In the genomic region with DNA sequence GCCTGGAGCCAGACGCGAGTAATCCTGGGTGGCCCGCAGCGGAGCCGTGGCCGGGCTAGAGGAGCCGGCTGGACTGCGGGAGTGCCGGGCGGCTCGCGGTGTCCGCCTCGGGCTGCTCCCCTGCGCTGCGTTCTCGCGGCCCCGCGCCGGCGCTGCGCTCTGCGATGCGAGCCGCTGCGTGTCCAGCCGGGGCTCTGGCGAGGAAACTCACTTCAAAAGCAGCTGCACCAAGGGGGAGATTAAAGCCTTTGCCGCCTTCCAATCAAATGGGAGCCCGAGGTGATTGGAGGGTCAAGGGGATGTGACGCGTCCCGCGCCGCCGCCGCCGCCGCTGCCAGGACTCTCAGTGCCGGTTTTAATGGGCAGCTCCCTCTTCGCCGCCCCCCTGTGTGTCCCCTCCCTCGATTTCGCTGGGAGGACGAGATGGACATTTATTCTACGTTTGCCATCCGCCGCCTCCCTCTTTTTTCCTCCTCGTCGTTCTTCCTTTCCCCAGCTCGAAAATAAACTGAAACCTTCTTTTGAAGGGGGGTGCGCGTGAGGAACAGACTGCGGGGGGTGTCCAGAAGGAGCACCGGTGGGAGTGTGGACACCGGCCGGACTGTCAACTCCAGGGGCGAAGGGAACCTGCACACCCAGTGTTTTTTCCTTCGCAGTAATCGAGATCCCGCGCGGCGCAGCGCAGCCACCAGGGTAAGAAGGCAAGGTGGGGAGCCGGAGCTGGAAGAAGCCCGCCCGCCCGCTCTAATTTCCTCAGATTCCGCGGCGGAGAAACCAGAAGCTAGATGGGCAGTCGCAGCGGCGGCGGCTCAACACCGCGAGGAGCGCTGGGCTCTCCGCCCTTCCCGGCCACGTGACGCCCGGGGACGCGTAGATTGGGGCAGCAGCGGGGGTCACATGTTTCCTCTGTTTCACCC, we compare ENCODE assay signal across 1 cellular context.
TF ChIP-seq lines count a peak whose summit lies in the region.

A gene with protein sequence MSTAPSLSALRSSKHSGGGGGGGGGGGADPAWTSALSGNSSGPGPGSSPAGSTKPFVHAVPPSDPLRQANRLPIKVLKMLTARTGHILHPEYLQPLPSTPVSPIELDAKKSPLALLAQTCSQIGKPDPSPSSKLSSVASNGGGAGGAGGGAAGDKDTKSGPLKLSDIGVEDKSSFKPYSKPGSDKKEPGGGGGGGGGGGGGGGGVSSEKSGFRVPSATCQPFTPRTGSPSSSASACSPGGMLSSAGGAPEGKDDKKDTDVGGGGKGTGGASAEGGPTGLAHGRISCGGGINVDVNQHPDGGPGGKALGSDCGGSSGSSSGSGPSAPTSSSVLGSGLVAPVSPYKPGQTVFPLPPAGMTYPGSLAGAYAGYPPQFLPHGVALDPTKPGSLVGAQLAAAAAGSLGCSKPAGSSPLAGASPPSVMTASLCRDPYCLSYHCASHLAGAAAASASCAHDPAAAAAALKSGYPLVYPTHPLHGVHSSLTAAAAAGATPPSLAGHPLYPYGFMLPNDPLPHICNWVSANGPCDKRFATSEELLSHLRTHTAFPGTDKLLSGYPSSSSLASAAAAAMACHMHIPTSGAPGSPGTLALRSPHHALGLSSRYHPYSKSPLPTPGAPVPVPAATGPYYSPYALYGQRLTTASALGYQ (minus strand): TSS at position 196 of the 917 bp plus-strand sequence. CDS start 345 bp downstream, outside the sequence.

TF ChIP-seq in HepG2, 621 proteins besides CTCF, POLR2A, EP300 and RAD21 (continued from another document and continues in another):
- TF ChIP-seq, protein P1, sequence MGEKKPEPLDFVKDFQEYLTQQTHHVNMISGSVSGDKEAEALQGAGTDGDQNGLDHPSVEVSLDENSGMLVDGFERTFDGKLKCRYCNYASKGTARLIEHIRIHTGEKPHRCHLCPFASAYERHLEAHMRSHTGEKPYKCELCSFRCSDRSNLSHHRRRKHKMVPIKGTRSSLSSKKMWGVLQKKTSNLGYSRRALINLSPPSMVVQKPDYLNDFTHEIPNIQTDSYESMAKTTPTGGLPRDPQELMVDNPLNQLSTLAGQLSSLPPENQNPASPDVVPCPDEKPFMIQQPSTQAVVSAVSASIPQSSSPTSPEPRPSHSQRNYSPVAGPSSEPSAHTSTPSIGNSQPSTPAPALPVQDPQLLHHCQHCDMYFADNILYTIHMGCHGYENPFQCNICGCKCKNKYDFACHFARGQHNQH (CRISPR knock-in tag; IDR thresholded peaks at IDR 0.05) = 0 out of 2 replicates have a peak, but pooled peaks have one; percentile 43
- TF ChIP-seq KLF11 (CRISPR knock-in tag; IDR thresholded peaks at IDR 0.05) (peak; percentile 61; the same call in 1 of the 2 replicates), POLR2G (IDR thresholded peaks at IDR 0.05; ENCODE audit: low read depth, low read length) (peak; percentile 97), HOXD1 (CRISPR knock-in tag; IDR thresholded peaks at IDR 0.05) (0 out of 2 replicates have a peak, but pooled peaks have one; percentile 58), SNAI1 (CRISPR knock-in tag; IDR thresholded peaks at IDR 0.05; ENCODE audit: borderline replicate concordance) (peak; percentile 35; the same call in 1 of the 2 replicates), FOXA3 (CRISPR knock-in tag; IDR thresholded peaks at IDR 0.05) (0 out of 2 replicates have a peak, but pooled peaks have one; percentile 48), RELA (CRISPR knock-in tag; IDR thresholded peaks at IDR 0.05) (no peak), SATB2 (CRISPR knock-in tag; IDR thresholded peaks at IDR 0.05) (0 out of 2 replicates have a peak, but pooled peaks have one; percentile 11), AHR (CRISPR knock-in tag; IDR thresholded peaks at IDR 0.05) (peak; percentile 58), RFXAP (CRISPR knock-in tag; IDR thresholded peaks at IDR 0.05; ENCODE audit: borderline replicate concordance) (no peak; the same call in 1 of the 2 replicates), SRSF1 (optimal IDR thresholded peaks at IDR 0.05; ENCODE audit: low read depth, low read length) (peak; percentile 92), ZNF563 (CRISPR knock-in tag; IDR thresholded peaks at IDR 0.05) (peak; percentile 62; the same call in 1 of the 2 replicates), MAZ (IDR thresholded peaks at IDR 0.05; ENCODE audit: borderline replicate concordance, low read depth, low read length) (peak; percentile 99), MAZ (CRISPR knock-in tag; IDR thresholded peaks at IDR 0.05; ENCODE audit: low read depth) (peak; percentile 93), NCOA1 (CRISPR knock-in tag; IDR thresholded peaks at IDR 0.05) (peak; percentile 78), HNRNPK (IDR thresholded peaks at IDR 0.05; ENCODE audit: low read depth, low read length, poor library complexity, severe bottlenecking) (peak; percentile 94), TCF12 (IDR thresholded peaks at IDR 0.05) (no peak), TCF12 (CRISPR knock-in tag; IDR thresholded peaks at IDR 0.05) (peak; percentile 73; the same call in 1 of the 2 replicates), NCOR1 (IDR thresholded peaks at IDR 0.05; ENCODE audit: borderline replicate concordance, low read length) (peak; percentile 62; the same call in 1 of the 2 replicates), RXRA (CRISPR knock-in tag; IDR thresholded peaks at IDR 0.05) (peak; percentile 91), ZNF224 (CRISPR knock-in tag; IDR thresholded peaks at IDR 0.05) (no peak), STAG1 (CRISPR knock-in tag; IDR thresholded peaks at IDR 0.05) (peak; percentile 49), MED1 (CRISPR knock-in tag; IDR thresholded peaks at IDR 0.05) (peak; percentile 85), CHD4 (IDR thresholded peaks at IDR 0.05; ENCODE audit: borderline replicate concordance, low read length) (peak; percentile 65; the same call in 1 of the 2 replicates), RXRB (CRISPR knock-in tag; IDR thresholded peaks at IDR 0.05; ENCODE audit: borderline replicate concordance) (peak; percentile 74), SNRNP70 (IDR thresholded peaks at IDR 0.05; ENCODE audit: low read depth, low read length) (no peak), SPEN (CRISPR knock-in tag; IDR thresholded peaks at IDR 0.05; ENCODE audit: low read depth) (peak; percentile 51), TAF1 (CRISPR knock-in tag; IDR thresholded peaks at IDR 0.05) (peak; percentile 97), SOX6 (IDR thresholded peaks at IDR 0.05) (no peak), SOX6 (CRISPR knock-in tag; IDR thresholded peaks at IDR 0.05) (peak; percentile 52), ZFP82 (CRISPR knock-in tag; IDR thresholded peaks at IDR 0.05; ENCODE audit: borderline replicate concordance) (0 out of 2 replicates have a peak, but pooled peaks have one; percentile 17), KLF6 (CRISPR knock-in tag; IDR thresholded peaks at IDR 0.05) (peak; percentile 56; the same call in 1 of the 2 replicates), HDAC2 (CRISPR knock-in tag; IDR thresholded peaks at IDR 0.05) (peak; percentile 60; the same call in 1 of the 2 replicates), ERF (CRISPR knock-in tag; IDR thresholded peaks at IDR 0.05) (peak; percentile 53; the same call in 1 of the 2 replicates), PPARG (CRISPR knock-in tag; conservative IDR thresholded peaks at IDR 0.05) (no peak), NKX3-1 (CRISPR knock-in tag; IDR thresholded peaks at IDR 0.05) (peak; percentile 63; the same call in 1 of the 2 replicates), SALL2 (CRISPR knock-in tag; IDR thresholded peaks at IDR 0.05) (peak; percentile 80; the same call in 1 of the 2 replicates), ZSCAN31 (CRISPR knock-in tag; IDR thresholded peaks at IDR 0.05; ENCODE audit: low read depth) (0 out of 2 replicates have a peak, but pooled peaks have one; percentile 43), ISX (CRISPR knock-in tag; conservative IDR thresholded peaks at IDR 0.05) (0 out of 2 replicates have a peak, but pooled peaks have one; percentile 21), CREM (IDR thresholded peaks at IDR 0.05) (peak; percentile 89), CREM (CRISPR knock-in tag; IDR thresholded peaks at IDR 0.05) (no peak)
- TF ChIP-seq, protein P2, sequence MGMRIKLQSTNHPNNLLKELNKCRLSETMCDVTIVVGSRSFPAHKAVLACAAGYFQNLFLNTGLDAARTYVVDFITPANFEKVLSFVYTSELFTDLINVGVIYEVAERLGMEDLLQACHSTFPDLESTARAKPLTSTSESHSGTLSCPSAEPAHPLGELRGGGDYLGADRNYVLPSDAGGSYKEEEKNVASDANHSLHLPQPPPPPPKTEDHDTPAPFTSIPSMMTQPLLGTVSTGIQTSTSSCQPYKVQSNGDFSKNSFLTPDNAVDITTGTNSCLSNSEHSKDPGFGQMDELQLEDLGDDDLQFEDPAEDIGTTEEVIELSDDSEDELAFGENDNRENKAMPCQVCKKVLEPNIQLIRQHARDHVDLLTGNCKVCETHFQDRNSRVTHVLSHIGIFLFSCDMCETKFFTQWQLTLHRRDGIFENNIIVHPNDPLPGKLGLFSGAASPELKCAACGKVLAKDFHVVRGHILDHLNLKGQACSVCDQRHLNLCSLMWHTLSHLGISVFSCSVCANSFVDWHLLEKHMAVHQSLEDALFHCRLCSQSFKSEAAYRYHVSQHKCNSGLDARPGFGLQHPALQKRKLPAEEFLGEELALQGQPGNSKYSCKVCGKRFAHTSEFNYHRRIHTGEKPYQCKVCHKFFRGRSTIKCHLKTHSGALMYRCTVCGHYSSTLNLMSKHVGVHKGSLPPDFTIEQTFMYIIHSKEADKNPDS (CRISPR knock-in tag; IDR thresholded peaks at IDR 0.05) = peak; percentile 54; the same call in 1 of the 2 replicates
- TF ChIP-seq, protein P3, sequence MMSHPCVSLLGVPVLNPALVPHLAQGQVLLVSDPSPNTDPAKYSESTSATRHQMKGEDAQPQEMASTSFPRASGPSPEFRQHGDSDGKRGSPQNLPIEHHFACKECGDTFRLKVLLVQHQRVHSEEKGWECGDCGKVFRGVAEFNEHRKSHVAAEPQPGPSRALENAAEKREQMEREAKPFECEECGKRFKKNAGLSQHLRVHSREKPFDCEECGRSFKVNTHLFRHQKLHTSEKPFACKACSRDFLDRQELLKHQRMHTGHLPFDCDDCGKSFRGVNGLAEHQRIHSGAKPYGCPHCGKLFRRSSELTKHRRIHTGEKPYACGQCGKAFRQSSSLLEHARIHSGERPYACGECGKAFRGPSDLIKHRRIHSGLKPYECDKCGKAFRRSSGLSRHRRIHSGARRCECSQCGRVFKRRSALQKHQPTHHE (CRISPR knock-in tag; IDR thresholded peaks at IDR 0.05; ENCODE audit: borderline replicate concordance) = peak; percentile 61; the same call in 1 of the 2 replicates
- TF ChIP-seq, protein P4, sequence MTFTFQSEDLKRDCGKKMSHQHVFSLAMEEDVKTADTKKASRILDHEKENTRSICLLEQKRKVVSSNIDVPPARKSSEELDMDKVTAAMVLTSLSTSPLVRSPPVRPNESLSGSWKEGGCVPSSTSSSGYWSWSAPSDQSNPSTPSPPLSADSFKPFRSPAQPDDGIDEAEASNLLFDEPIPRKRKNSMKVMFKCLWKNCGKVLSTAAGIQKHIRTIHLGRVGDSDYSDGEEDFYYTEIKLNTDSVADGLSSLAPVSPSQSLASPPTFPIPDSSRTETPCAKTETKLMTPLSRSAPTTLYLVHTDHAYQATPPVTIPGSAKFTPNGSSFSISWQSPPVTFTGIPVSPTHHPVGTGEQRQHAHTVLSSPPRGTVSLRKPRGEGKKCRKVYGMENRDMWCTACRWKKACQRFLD (CRISPR knock-in tag; IDR thresholded peaks at IDR 0.05; ENCODE audit: borderline replicate concordance) = 0 out of 2 replicates have a peak, but pooled peaks have one; percentile 15
- TF ChIP-seq, protein P5, sequence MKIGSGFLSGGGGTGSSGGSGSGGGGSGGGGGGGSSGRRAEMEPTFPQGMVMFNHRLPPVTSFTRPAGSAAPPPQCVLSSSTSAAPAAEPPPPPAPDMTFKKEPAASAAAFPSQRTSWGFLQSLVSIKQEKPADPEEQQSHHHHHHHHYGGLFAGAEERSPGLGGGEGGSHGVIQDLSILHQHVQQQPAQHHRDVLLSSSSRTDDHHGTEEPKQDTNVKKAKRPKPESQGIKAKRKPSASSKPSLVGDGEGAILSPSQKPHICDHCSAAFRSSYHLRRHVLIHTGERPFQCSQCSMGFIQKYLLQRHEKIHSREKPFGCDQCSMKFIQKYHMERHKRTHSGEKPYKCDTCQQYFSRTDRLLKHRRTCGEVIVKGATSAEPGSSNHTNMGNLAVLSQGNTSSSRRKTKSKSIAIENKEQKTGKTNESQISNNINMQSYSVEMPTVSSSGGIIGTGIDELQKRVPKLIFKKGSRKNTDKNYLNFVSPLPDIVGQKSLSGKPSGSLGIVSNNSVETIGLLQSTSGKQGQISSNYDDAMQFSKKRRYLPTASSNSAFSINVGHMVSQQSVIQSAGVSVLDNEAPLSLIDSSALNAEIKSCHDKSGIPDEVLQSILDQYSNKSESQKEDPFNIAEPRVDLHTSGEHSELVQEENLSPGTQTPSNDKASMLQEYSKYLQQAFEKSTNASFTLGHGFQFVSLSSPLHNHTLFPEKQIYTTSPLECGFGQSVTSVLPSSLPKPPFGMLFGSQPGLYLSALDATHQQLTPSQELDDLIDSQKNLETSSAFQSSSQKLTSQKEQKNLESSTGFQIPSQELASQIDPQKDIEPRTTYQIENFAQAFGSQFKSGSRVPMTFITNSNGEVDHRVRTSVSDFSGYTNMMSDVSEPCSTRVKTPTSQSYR (CRISPR knock-in tag; IDR thresholded peaks at IDR 0.05; ENCODE audit: borderline replicate concordance) = peak; percentile 67; the same call in 1 of the 2 replicates
- TF ChIP-seq, protein P6, sequence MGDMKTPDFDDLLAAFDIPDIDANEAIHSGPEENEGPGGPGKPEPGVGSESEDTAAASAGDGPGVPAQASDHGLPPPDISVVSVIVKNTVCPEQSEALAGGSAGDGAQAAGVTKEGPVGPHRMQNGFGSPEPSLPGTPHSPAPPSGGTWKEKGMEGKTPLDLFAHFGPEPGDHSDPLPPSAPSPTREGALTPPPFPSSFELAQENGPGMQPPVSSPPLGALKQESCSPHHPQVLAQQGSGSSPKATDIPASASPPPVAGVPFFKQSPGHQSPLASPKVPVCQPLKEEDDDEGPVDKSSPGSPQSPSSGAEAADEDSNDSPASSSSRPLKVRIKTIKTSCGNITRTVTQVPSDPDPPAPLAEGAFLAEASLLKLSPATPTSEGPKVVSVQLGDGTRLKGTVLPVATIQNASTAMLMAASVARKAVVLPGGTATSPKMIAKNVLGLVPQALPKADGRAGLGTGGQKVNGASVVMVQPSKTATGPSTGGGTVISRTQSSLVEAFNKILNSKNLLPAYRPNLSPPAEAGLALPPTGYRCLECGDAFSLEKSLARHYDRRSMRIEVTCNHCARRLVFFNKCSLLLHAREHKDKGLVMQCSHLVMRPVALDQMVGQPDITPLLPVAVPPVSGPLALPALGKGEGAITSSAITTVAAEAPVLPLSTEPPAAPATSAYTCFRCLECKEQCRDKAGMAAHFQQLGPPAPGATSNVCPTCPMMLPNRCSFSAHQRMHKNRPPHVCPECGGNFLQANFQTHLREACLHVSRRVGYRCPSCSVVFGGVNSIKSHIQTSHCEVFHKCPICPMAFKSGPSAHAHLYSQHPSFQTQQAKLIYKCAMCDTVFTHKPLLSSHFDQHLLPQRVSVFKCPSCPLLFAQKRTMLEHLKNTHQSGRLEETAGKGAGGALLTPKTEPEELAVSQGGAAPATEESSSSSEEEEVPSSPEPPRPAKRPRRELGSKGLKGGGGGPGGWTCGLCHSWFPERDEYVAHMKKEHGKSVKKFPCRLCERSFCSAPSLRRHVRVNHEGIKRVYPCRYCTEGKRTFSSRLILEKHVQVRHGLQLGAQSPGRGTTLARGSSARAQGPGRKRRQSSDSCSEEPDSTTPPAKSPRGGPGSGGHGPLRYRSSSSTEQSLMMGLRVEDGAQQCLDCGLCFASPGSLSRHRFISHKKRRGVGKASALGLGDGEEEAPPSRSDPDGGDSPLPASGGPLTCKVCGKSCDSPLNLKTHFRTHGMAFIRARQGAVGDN (CRISPR knock-in tag; IDR thresholded peaks at IDR 0.05) = peak; percentile 82
